Comparison of ENCODE assay signal across 19 cellular contexts in genomic region chr6:130766239-130767144, GRCh38.
"Had no signal": no experiment of that assay in that cellular context is flagged by ENCODE, and none has a peak within 500 bp of the region (broad histone marks: within the 10 kb centered on the region; RNA-seq: fewer than 3 reads in every experiment).

No MANE protein-coding gene starts in this region.

- H3K36me3 Mint-ChIP-seq: naive B cell had no signal

- ATAC-seq: left cardiac atrium, lower lobe of right lung had no signal

- H3K27ac Mint-ChIP-seq: naive B cell had no signal

- H3K27me3 Mint-ChIP-seq: naive B cell had no signal

- DNase-seq: effector memory CD4-positive, alpha-beta T cell; esophagus squamous epithelium; foreskin fibroblast; kidney; left cardiac atrium; left ventricle myocardium inferior; lower lobe of right lung; mesendoderm; naive B cell; posterior cingulate gyrus; sigmoid colon; stimulated activated CD4-positive, alpha-beta T cell treated with anti-CD3 and anti-CD28 coated beads, Interleukin-2, amount 100 ng/mL, for 24 hours; stimulated activated CD4-positive, alpha-beta T cell treated with anti-CD3 and anti-CD28 coated beads, Interleukin-4, amount 100 ng/mL, for 4 hours; stimulated activated naive CD4-positive, alpha-beta T cell; stomach; substantia nigra; transverse colon had no signal

- H3K4me1 Mint-ChIP-seq: naive B cell had no signal

- FAIRE-seq: endometrium, kidney, urothelium cell line had no signal

- H3K4me3 Mint-ChIP-seq: naive B cell had no signal
